In the genomic region with DNA sequence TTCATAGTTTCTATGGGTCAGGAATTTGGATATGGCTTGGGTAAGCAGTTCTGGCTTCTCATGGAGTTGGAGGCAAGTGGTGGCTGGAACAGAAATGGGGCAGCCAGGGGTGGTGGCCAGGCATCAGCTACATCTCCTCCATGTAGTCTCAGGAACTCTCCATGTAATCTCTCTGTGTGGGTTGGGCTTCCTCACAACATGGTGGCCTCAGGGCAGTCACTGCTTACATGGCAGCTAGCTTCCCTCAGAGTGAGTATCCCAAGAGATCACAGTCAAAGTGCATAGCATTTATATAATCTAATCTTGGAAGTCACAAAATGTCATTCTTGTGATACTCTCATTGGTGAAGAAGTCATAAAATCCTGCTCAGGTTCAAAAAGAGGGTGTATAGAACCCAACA, we compare ENCODE assay signal across 29 cellular contexts. TPM values are rescaled to one million over a fixed set of nuclear protein-coding genes. Genes with fewer than 3 reads are reported as not detected.
"Had no signal": no experiment of that assay in that cellular context is flagged by ENCODE, and none has a peak within 500 bp of the region (broad histone marks: within the 10 kb centered on the region; RNA-seq: fewer than 3 reads in every experiment).

No MANE protein-coding gene starts in this region.

- H3K36me3 ChIP-seq: neural progenitor cell, ovary, right lobe of liver, thoracic aorta, thyroid gland, vagina had no signal

- H3K9ac ChIP-seq: neural progenitor cell, parathyroid adenoma had no signal

- H3K4me3 ChIP-seq: neural progenitor cell, ovary, psoas muscle, right lobe of liver, sigmoid colon, stomach, thoracic aorta, thyroid gland, tibial nerve, upper lobe of left lung, vagina had no signal

- H3K79me2 ChIP-seq: parathyroid adenoma had no signal

- H3K4me3 Mint-ChIP-seq: nephron; neural progenitor cell; stimulated activated effector memory CD8-positive, alpha-beta T cell treated with anti-CD3 and anti-CD28 coated beads, Interleukin-12 subunit alpha, Interleukin-12 subunit beta, amount 100 ng/mL, for 72 hours; stimulated activated naive B cell treated with anti-CD40 and anti-IgM and Interleukin-4, amounts not matched to agents 10 μg/mL and 1 μg/mL and 100 μg/mL, for 72 hours; stimulated activated naive CD8-positive, alpha-beta T cell treated with anti-CD3 and anti-CD28 coated beads, Interleukin-15, Interleukin-2, amounts not matched to agents 100 ng/mL and 50 ng/mL, for 24 hours had no signal

- H3K36me3 Mint-ChIP-seq: neural progenitor cell had no signal

- H3K27ac Mint-ChIP-seq: nephron; neural progenitor cell; progenitor cell of endocrine pancreas; stimulated activated effector memory CD8-positive, alpha-beta T cell treated with anti-CD3 and anti-CD28 coated beads, Interleukin-12 subunit alpha, Interleukin-12 subunit beta, amount 100 ng/mL, for 72 hours; stimulated activated naive B cell treated with anti-CD40 and anti-IgM and Interleukin-4, amounts not matched to agents 10 μg/mL and 1 μg/mL and 100 μg/mL, for 72 hours; stimulated activated naive CD8-positive, alpha-beta T cell treated with anti-CD3 and anti-CD28 coated beads, Interleukin-15, Interleukin-2, amounts not matched to agents 100 ng/mL and 50 ng/mL, for 24 hours had no signal

- H3K27me3 ChIP-seq: neural progenitor cell, ovary, right lobe of liver, sigmoid colon, stomach, thyroid gland, tibial nerve, upper lobe of left lung, vagina had no signal

- H3K9me3 ChIP-seq: psoas muscle, right lobe of liver, thoracic aorta, thyroid gland, vagina had no signal

- H3K4me1 ChIP-seq: parathyroid adenoma, right lobe of liver, thyroid gland, vagina had no signal

- ATAC-seq: psoas muscle; right cardiac atrium; right lobe of liver; stimulated activated effector memory CD8-positive, alpha-beta T cell treated with anti-CD3 and anti-CD28 coated beads, Interleukin-12 subunit alpha, Interleukin-12 subunit beta, amount 100 ng/mL, for 72 hours; stimulated activated naive B cell treated with anti-CD40 and anti-IgM and Interleukin-4, amounts not matched to agents 10 μg/mL and 1 μg/mL and 100 μg/mL, for 72 hours had no signal

- H3K27ac ChIP-seq: neural progenitor cell, ovary, parathyroid adenoma, right lobe of liver, sigmoid colon, stomach, thoracic aorta, thyroid gland, tibial nerve, upper lobe of left lung, vagina had no signal

- FAIRE-seq: small intestine, urothelium cell line had no signal

- H2AFZ ChIP-seq: neural progenitor cell, parathyroid adenoma had no signal

- H3K27me3 Mint-ChIP-seq: stimulated activated naive B cell treated with anti-CD40 and anti-IgM and Interleukin-4, amounts not matched to agents 10 μg/mL and 1 μg/mL and 100 μg/mL, for 72 hours; stimulated activated naive CD8-positive, alpha-beta T cell treated with anti-CD3 and anti-CD28 coated beads, Interleukin-15, Interleukin-2, amounts not matched to agents 100 ng/mL and 50 ng/mL, for 24 hours had no signal

- H3K4me2 ChIP-seq: neural progenitor cell had no signal

- DNase-seq: occipital lobe; ovary; posterior cingulate gyrus; psoas muscle; right cardiac atrium; right lobe of liver; sigmoid colon; small intestine; stimulated activated CD4-positive, alpha-beta T cell treated with anti-CD3 and anti-CD28 coated beads, Interleukin-15, amount 100 ng/mL, for 24 hours; stimulated activated CD4-positive, alpha-beta T cell treated with anti-CD3 and anti-CD28 coated beads, Interleukin-2, amount 100 ng/mL, for 24 hours; stimulated activated CD4-positive, alpha-beta T cell treated with anti-CD3 and anti-CD28 coated beads, Interleukin-2, amount 100 ng/mL, for 48 hours; stimulated activated CD4-positive, alpha-beta T cell treated with anti-CD3 and anti-CD28 coated beads, Interleukin-4, amount 100 ng/mL, for 24 hours; stimulated activated naive B cell treated with anti-CD40 and anti-IgM and Interleukin-4, amounts not matched to agents 10 μg/mL and 1 μg/mL and 100 μg/mL, for 72 hours; stimulated activated naive CD4-positive, alpha-beta T cell treated with Interleukin-2 at 50 U/mL for 16 hours; stomach; thyroid gland; trophoblast cell; upper lobe of left lung had no signal

RNA-seq across cellular contexts. Expression of a gene that starts 25.7 kb away (rescaled TPM):
- polyA plus RNA-seq: neural cell had no signal
